Comparison of ENCODE assay signal across 16 cellular contexts in genomic region chrX:69066021-69066757, GRCh38.
"Had no signal": no experiment of that assay in that cellular context is flagged by ENCODE, and none has a peak within 500 bp of the region (broad histone marks: within the 10 kb centered on the region; RNA-seq: fewer than 3 reads in every experiment).

No MANE protein-coding gene starts in this region.

- H3K9me3 Mint-ChIP-seq: activated CD4-positive, alpha-beta T cell treated with anti-CD3 and anti-CD28 coated beads, Interleukin-2, amount 10 ng/mL, durations not matched to agents 24 days and 14 days; activated naive CD8-positive, alpha-beta T cell treated with anti-CD3 and anti-CD28 coated beads, Interleukin-2, amount 50 U/mL, for 24 hours; activated T-helper 1 cell treated with anti-CD3 and anti-CD28 coated beads, Interleukin-12 subunit alpha, Interleukin-12 subunit beta, Interleukin-2, Interleukin-4 antibody, amounts not matched to agents 30 ng/mL and 10 ng/mL and 1 ng/mL, durations not matched to agents 14 hours and 24 hours and 36 hours; stimulated activated naive CD8-positive, alpha-beta T cell treated with anti-CD3 and anti-CD28 coated beads, Interleukin-15, amount 100 ng/mL, for 72 hours; WTC11 had no signal

- FAIRE-seq: colon had no signal

- H3K27me3 ChIP-seq: right lobe of liver, testis had no signal

- H3K27ac Mint-ChIP-seq: activated CD4-positive, alpha-beta T cell treated with anti-CD3 and anti-CD28 coated beads, Interleukin-2, amount 10 ng/mL, durations not matched to agents 24 days and 14 days; activated naive CD8-positive, alpha-beta T cell treated with anti-CD3 and anti-CD28 coated beads, Interleukin-2, amount 50 U/mL, for 24 hours; activated T-helper 1 cell treated with anti-CD3 and anti-CD28 coated beads, Interleukin-12 subunit alpha, Interleukin-12 subunit beta, Interleukin-2, Interleukin-4 antibody, amounts not matched to agents 30 ng/mL and 10 ng/mL and 1 ng/mL, durations not matched to agents 14 hours and 24 hours and 36 hours; WTC11 had no signal

- H3K36me3 Mint-ChIP-seq: WTC11 had no signal

- H3K27me3 Mint-ChIP-seq: activated CD4-positive, alpha-beta T cell treated with anti-CD3 and anti-CD28 coated beads, Interleukin-2, amount 10 ng/mL, durations not matched to agents 24 days and 14 days; activated naive CD8-positive, alpha-beta T cell treated with anti-CD3 and anti-CD28 coated beads, Interleukin-2, amount 50 U/mL, for 24 hours; stimulated activated naive CD8-positive, alpha-beta T cell treated with anti-CD3 and anti-CD28 coated beads, Interleukin-15, amount 100 ng/mL, for 72 hours had no signal

- H3K36me3 ChIP-seq: breast epithelium, right lobe of liver had no signal

- H3K4me1 Mint-ChIP-seq: activated CD4-positive, alpha-beta T cell treated with anti-CD3 and anti-CD28 coated beads, Interleukin-2, amount 10 ng/mL, durations not matched to agents 24 days and 14 days; activated naive CD8-positive, alpha-beta T cell treated with anti-CD3 and anti-CD28 coated beads, Interleukin-2, amount 50 U/mL, for 24 hours; stimulated activated naive CD8-positive, alpha-beta T cell treated with anti-CD3 and anti-CD28 coated beads, Interleukin-15, amount 100 ng/mL, for 72 hours had no signal

- DNase-seq: activated CD4-positive, alpha-beta T cell treated with anti-CD3 and anti-CD28 coated beads, Interleukin-2, amount 10 ng/mL, durations not matched to agents 24 days and 14 days; activated CD8-positive, alpha-beta memory T cell treated with anti-CD3 and anti-CD28 coated beads for 24 hours; activated naive CD4-positive, alpha-beta T cell; activated naive CD8-positive, alpha-beta T cell treated with anti-CD3 and anti-CD28 coated beads, Interleukin-2, amount 50 U/mL, for 24 hours; foreskin fibroblast; glutamatergic neuron; mesendoderm; right lobe of liver; stimulated activated CD4-positive, alpha-beta T cell treated with anti-CD3 and anti-CD28 coated beads, Interleukin-1b, Interleukin-23, amount 100 ng/mL, for 48 hours; stimulated activated naive CD8-positive, alpha-beta T cell treated with anti-CD3 and anti-CD28 coated beads, Interleukin-15, amount 100 ng/mL, for 72 hours; T-helper 2 cell; testis had no signal

- H3K4me3 Mint-ChIP-seq: activated CD4-positive, alpha-beta T cell treated with anti-CD3 and anti-CD28 coated beads, Interleukin-2, amount 10 ng/mL, durations not matched to agents 24 days and 14 days; activated naive CD8-positive, alpha-beta T cell treated with anti-CD3 and anti-CD28 coated beads, Interleukin-2, amount 50 U/mL, for 24 hours; activated T-helper 1 cell treated with anti-CD3 and anti-CD28 coated beads, Interleukin-12 subunit alpha, Interleukin-12 subunit beta, Interleukin-2, Interleukin-4 antibody, amounts not matched to agents 30 ng/mL and 10 ng/mL and 1 ng/mL, durations not matched to agents 14 hours and 24 hours and 36 hours; stimulated activated naive CD8-positive, alpha-beta T cell treated with anti-CD3 and anti-CD28 coated beads, Interleukin-15, amount 100 ng/mL, for 72 hours; WTC11 had no signal

- H3K4me3 ChIP-seq: breast epithelium, right lobe of liver, testis had no signal
